1 cellular context compared by ENCODE assay signal in the genomic region with DNA sequence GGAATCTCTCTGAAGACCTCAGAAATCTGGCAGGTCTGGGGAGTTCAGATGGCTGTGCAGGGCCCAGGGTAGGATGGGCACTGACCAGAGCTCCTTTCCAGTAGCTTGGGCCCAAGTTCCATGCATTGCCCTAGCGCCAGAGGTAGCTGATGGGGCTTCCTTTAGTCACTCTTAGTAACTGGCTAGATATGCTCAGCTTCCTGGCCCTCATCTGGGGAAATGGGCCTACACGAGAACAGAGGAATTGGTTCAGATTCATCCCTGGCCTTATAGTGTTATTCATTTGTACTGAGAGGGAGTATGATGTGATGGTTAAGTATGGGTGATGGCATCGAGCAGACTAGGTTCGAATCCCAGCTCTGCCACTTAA.
TF ChIP-seq lines count a peak whose summit lies in the region.

No MANE protein-coding gene starts in this region.

TF ChIP-seq in IMR-90, 13 proteins besides CTCF, POLR2A, EP300 and RAD21 (continued from another document):
- TF ChIP-seq, protein P1, sequence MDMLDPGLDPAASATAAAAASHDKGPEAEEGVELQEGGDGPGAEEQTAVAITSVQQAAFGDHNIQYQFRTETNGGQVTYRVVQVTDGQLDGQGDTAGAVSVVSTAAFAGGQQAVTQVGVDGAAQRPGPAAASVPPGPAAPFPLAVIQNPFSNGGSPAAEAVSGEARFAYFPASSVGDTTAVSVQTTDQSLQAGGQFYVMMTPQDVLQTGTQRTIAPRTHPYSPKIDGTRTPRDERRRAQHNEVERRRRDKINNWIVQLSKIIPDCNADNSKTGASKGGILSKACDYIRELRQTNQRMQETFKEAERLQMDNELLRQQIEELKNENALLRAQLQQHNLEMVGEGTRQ (IDR thresholded peaks at IDR 0.05; ENCODE audit: low read depth, low read length) = no peak
- TF ChIP-seq RFX5 (IDR thresholded peaks at IDR 0.05; ENCODE audit: low read depth, low read length) (no peak), MAFK (IDR thresholded peaks at IDR 0.05; ENCODE audit: low read depth, low read length) (no peak), MXI1 (IDR thresholded peaks at IDR 0.05; ENCODE audit: borderline replicate concordance, low read depth, low read length) (no peak), NFE2L2 (IDR thresholded peaks at IDR 0.05; ENCODE audit: low read depth, low read length) (no peak), CHD1 (IDR thresholded peaks at IDR 0.05; ENCODE audit: low read depth, low read length) (no peak), MAZ (IDR thresholded peaks at IDR 0.05; ENCODE audit: borderline replicate concordance, low read depth, low read length) (no peak), SMC3 (IDR thresholded peaks at IDR 0.05; ENCODE audit: low read depth, low read length) (no peak), FOS (IDR thresholded peaks at IDR 0.05; ENCODE audit: low read depth, low read length) (no peak), BHLHE40 (IDR thresholded peaks at IDR 0.05; ENCODE audit: low read depth, low read length) (no peak)
- TF ChIP-seq, protein P2, sequence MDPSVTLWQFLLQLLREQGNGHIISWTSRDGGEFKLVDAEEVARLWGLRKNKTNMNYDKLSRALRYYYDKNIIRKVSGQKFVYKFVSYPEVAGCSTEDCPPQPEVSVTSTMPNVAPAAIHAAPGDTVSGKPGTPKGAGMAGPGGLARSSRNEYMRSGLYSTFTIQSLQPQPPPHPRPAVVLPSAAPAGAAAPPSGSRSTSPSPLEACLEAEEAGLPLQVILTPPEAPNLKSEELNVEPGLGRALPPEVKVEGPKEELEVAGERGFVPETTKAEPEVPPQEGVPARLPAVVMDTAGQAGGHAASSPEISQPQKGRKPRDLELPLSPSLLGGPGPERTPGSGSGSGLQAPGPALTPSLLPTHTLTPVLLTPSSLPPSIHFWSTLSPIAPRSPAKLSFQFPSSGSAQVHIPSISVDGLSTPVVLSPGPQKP (IDR thresholded peaks at IDR 0.05; ENCODE audit: borderline replicate concordance, low read depth, low read length) = no peak
